In genomic region chr11:59102259-59102765, GRCh38 we compare ENCODE assay signal across 8 cellular contexts. TPM values are rescaled to one million over a fixed set of nuclear protein-coding genes. Genes with fewer than 3 reads are reported as not detected.
A peak's percentile ranks its signal among the peaks of the same experiment; 100 is the strongest.
DNase-seq lines count a peak whose midpoint lies in the region; ATAC-seq and TF ChIP-seq lines count a peak whose summit lies in the region.

No MANE protein-coding gene starts in this region.

- POLR2A ChIA-PET in CD8-positive, alpha-beta memory T cell (lab: Charles Lee), result no interaction called here
- POLR2A ChIA-PET in activated CD4-positive, alpha-beta T cell treated with anti-CD3 and anti-CD28 coated beads, Interleukin-2, amount 10 ng/mL, durations not matched to agents 7 days and 5 days (lab: Charles Lee), result no interaction called here

- WGBS in ectodermal cell, 2 experiments, result 36 to 45% methylated on average over 23 of the region's 23 CpGs

- H3K36me3 ChIP-seq in CD8-positive, alpha-beta memory T cell (ENCODE audit: insufficient read depth, low read length), result no peaks in the 10 kb centered on the region
- H3K36me3 ChIP-seq in HUES48 (ENCODE audit: control insufficient read depth, insufficient read depth, low read length) (no peaks in the 10 kb centered on the region), ectodermal cell (ENCODE audit: control insufficient read depth, insufficient read depth, low read length) (no peaks in the 10 kb centered on the region)

- peak in 4 of 5 donors; percentile 10 to 51 (median 22) for DNase-seq in CD8-positive, alpha-beta memory T cell
- DNase-seq in GM20000 (ENCODE audit: low spot score), result peak; percentile 77
- peak; percentile 69 for DNase-seq in activated CD4-positive, alpha-beta T cell treated with anti-CD3 and anti-CD28 coated beads, Interleukin-2, amount 10 ng/mL, durations not matched to agents 7 days and 5 days
- peak; percentile 20 to 43 for DNase-seq in mesothelial cell of epicardium (ENCODE audit: low spot score in 2 of 2, unreplicated experiment in 2 of 2)
- no peak for DNase-seq in NCI-H526 (lab: John Stamatoyannopoulos, UW)

- H3K9me3 Mint-ChIP-seq in CD8-positive, alpha-beta memory T cell, result no peaks in the 10 kb centered on the region
- peaks cover 7% of the 10 kb centered on the region for H3K9me3 Mint-ChIP-seq in activated CD4-positive, alpha-beta T cell treated with anti-CD3 and anti-CD28 coated beads, Interleukin-2, amount 10 ng/mL, durations not matched to agents 7 days and 5 days
- no peaks in the 10 kb centered on the region for H3K9me3 Mint-ChIP-seq in mesothelial cell of epicardium
- peaks cover 7% of the 10 kb centered on the region for H3K9me3 Mint-ChIP-seq in stimulated activated memory B cell treated with anti-CD40 and anti-IgM and Interleukin-4, amounts not matched to agents 10 μg/mL and 1 μg/mL and 100 μg/mL, for 72 hours

- no peaks in the 10 kb centered on the region for H3K9me3 ChIP-seq in CD8-positive, alpha-beta memory T cell (ENCODE audit: low read length)
- H3K9me3 ChIP-seq in HUES48 (ENCODE audit: control insufficient read depth, insufficient read depth, low read length) (no peaks in the 10 kb centered on the region), ectodermal cell (ENCODE audit: control insufficient read depth, low read length) (no peaks in the 10 kb centered on the region)

- H3K36me3 Mint-ChIP-seq in CD8-positive, alpha-beta memory T cell, result peaks cover 0 to 2% (median 0%) of the 10 kb centered on the region in 3 donors
- peaks cover 17% of the 10 kb centered on the region for H3K36me3 Mint-ChIP-seq in activated CD4-positive, alpha-beta T cell treated with anti-CD3 and anti-CD28 coated beads, Interleukin-2, amount 10 ng/mL, durations not matched to agents 7 days and 5 days (ENCODE audit: low read depth)
- no peaks in the 10 kb centered on the region for H3K36me3 Mint-ChIP-seq in mesothelial cell of epicardium
- peaks cover 35% of the 10 kb centered on the region for H3K36me3 Mint-ChIP-seq in stimulated activated memory B cell treated with anti-CD40 and anti-IgM and Interleukin-4, amounts not matched to agents 10 μg/mL and 1 μg/mL and 100 μg/mL, for 72 hours

- peak overlapping the region; percentile 62 to 87 (median 76) for H3K4me3 Mint-ChIP-seq in CD8-positive, alpha-beta memory T cell
- H3K4me3 Mint-ChIP-seq in activated CD4-positive, alpha-beta T cell treated with anti-CD3 and anti-CD28 coated beads, Interleukin-2, amount 10 ng/mL, durations not matched to agents 7 days and 5 days, result peak overlapping the region; percentile 67
- peak overlapping the region; percentile 43 for H3K4me3 Mint-ChIP-seq in mesothelial cell of epicardium
- peak overlapping the region; percentile 90 for H3K4me3 Mint-ChIP-seq in stimulated activated memory B cell treated with anti-CD40 and anti-IgM and Interleukin-4, amounts not matched to agents 10 μg/mL and 1 μg/mL and 100 μg/mL, for 72 hours

- 0 out of 2 replicates have a peak overlapping the region, but pooled peaks have one; percentile 17 for H3K9ac ChIP-seq in HUES48 (ENCODE audit: low read depth, low read length)

- H3K4me1 Mint-ChIP-seq in CD8-positive, alpha-beta memory T cell, result peaks cover 24 to 31% (median 30%) of the 10 kb centered on the region in 3 donors
- peaks cover 44% of the 10 kb centered on the region for H3K4me1 Mint-ChIP-seq in activated CD4-positive, alpha-beta T cell treated with anti-CD3 and anti-CD28 coated beads, Interleukin-2, amount 10 ng/mL, durations not matched to agents 7 days and 5 days
- peaks cover 11% of the 10 kb centered on the region for H3K4me1 Mint-ChIP-seq in mesothelial cell of epicardium
- peaks cover 83% of the 10 kb centered on the region for H3K4me1 Mint-ChIP-seq in stimulated activated memory B cell treated with anti-CD40 and anti-IgM and Interleukin-4, amounts not matched to agents 10 μg/mL and 1 μg/mL and 100 μg/mL, for 72 hours

- H3K27me3 Mint-ChIP-seq in CD8-positive, alpha-beta memory T cell, result peaks cover 29 to 51% of the 10 kb centered on the region in 2 donors
- H3K27me3 Mint-ChIP-seq in activated CD4-positive, alpha-beta T cell treated with anti-CD3 and anti-CD28 coated beads, Interleukin-2, amount 10 ng/mL, durations not matched to agents 7 days and 5 days, result peaks cover 22% of the 10 kb centered on the region
- H3K27me3 Mint-ChIP-seq in mesothelial cell of epicardium (ENCODE audit: low read depth), result peaks cover 84% of the 10 kb centered on the region
- no peaks in the 10 kb centered on the region for H3K27me3 Mint-ChIP-seq in stimulated activated memory B cell treated with anti-CD40 and anti-IgM and Interleukin-4, amounts not matched to agents 10 μg/mL and 1 μg/mL and 100 μg/mL, for 72 hours

- H3K4me3 ChIP-seq in CD8-positive, alpha-beta memory T cell (ENCODE audit: low read length), result peak overlapping the region; percentile 61
- H3K4me3 ChIP-seq in HUES48 (ENCODE audit: low read depth, low read length), result peak overlapping the region; percentile 64
- peak overlapping the region; percentile 16 for H3K4me3 ChIP-seq in ectodermal cell (ENCODE audit: insufficient read depth, low read depth, low read length)

- no peaks in the 10 kb centered on the region for H3K27me3 ChIP-seq in CD8-positive, alpha-beta memory T cell (ENCODE audit: insufficient read depth, low read length, poor library complexity, severe bottlenecking)
- H3K27me3 ChIP-seq in HUES48 (ENCODE audit: control insufficient read depth, insufficient read depth, low read length) (peaks cover 38% of the 10 kb centered on the region), ectodermal cell (ENCODE audit: control insufficient read depth, insufficient read depth, low read length, poor library complexity, severe bottlenecking) (peaks cover 3% of the 10 kb centered on the region)

- H3K4me1 ChIP-seq in CD8-positive, alpha-beta memory T cell (ENCODE audit: insufficient read depth, low read length), result peaks cover 14% of the 10 kb centered on the region
- H3K4me1 ChIP-seq in HUES48 (ENCODE audit: control insufficient read depth, insufficient read depth, low read length) (peaks cover 9% of the 10 kb centered on the region), ectodermal cell (ENCODE audit: control insufficient read depth, insufficient read depth, low read length) (no peaks in the 10 kb centered on the region)

- H3K27ac ChIP-seq in CD8-positive, alpha-beta memory T cell (ENCODE audit: low read depth, low read length), result no peak overlapping the region
- H3K27ac ChIP-seq in HUES48 (ENCODE audit: low read depth, low read length) (no peak overlapping the region), ectodermal cell (ENCODE audit: insufficient read depth, low read depth, low read length, poor library complexity, severe bottlenecking) (no peak overlapping the region)

- peak overlapping the region in 1 of 8 donors; percentile 24 for H3K27ac Mint-ChIP-seq in CD8-positive, alpha-beta memory T cell
- peak overlapping the region; percentile 61 for H3K27ac Mint-ChIP-seq in activated CD4-positive, alpha-beta T cell treated with anti-CD3 and anti-CD28 coated beads, Interleukin-2, amount 10 ng/mL, durations not matched to agents 7 days and 5 days
- H3K27ac Mint-ChIP-seq in mesothelial cell of epicardium, result no peak overlapping the region
- H3K27ac Mint-ChIP-seq in stimulated activated memory B cell treated with anti-CD40 and anti-IgM and Interleukin-4, amounts not matched to agents 10 μg/mL and 1 μg/mL and 100 μg/mL, for 72 hours, result peak overlapping the region; percentile 73

- CTCF ChIA-PET in CD8-positive, alpha-beta memory T cell (lab: Charles Lee), result interaction anchor here (2.2 kb wide), 1 partner anchor 69 kb away, joined by 4 read pairs; the partner anchor contains the start of gene DTX4
- CTCF ChIA-PET in activated CD4-positive, alpha-beta T cell treated with anti-CD3 and anti-CD28 coated beads, Interleukin-2, amount 10 ng/mL, durations not matched to agents 7 days and 5 days (lab: Charles Lee), result interaction anchor here (1.0 to 1.4 kb wide), 2 partner anchors 8 to 69 kb away, joined by 3 to 6 read pairs; partner anchors contain the start of gene DTX4

- peak; percentile 55 for TF ChIP-seq CTCF in GM20000 (IDR thresholded peaks at IDR 0.05; ENCODE audit: extremely low read depth, missing control alignments)
- no peak for TF ChIP-seq CTCF in mesothelial cell of epicardium (IDR thresholded peaks at IDR 0.05; ENCODE audit: unreplicated experiment)

- peak; percentile 96 for ATAC-seq in stimulated activated memory B cell treated with anti-CD40 and anti-IgM and Interleukin-4, amounts not matched to agents 10 μg/mL and 1 μg/mL and 100 μg/mL, for 72 hours

RNA-seq across cellular contexts. Expression of gene FAM111B, which starts 4.7 kb away (rescaled TPM):
- 10 to 100 TPM; 40.9 to 46.5 TPM for total RNA-seq in CD8-positive, alpha-beta memory T cell
- 0.12 TPM for polyA plus RNA-seq in CD8-positive, alpha-beta memory T cell
- total RNA-seq in activated CD4-positive, alpha-beta T cell treated with anti-CD3 and anti-CD28 coated beads, Interleukin-2, amount 10 ng/mL, durations not matched to agents 7 days and 5 days, result 100 to 1,000 TPM in 1 of 2 experiments, 10 to 100 TPM in 1; 95.8 to 106 TPM
- 20.2 TPM for polyA plus RNA-seq in ectodermal cell (2013, experiment 1 of 4)
- polyA plus RNA-seq in ectodermal cell (2013, experiment 2 of 4), result 21.7 TPM
- polyA plus RNA-seq in ectodermal cell (2013, experiment 3 of 4), result 14.7 TPM
- polyA plus RNA-seq in ectodermal cell (2013, experiment 4 of 4), result 12.7 TPM
- 6.2 to 6.9 TPM (median 6.8 TPM) in 3 replicates for total RNA-seq in mesothelial cell of epicardium

RNA-seq across cellular contexts. Expression of gene GLYATL1B, which starts 16.2 kb away (rescaled TPM):
- total RNA-seq in CD8-positive, alpha-beta memory T cell, result not detected
- polyA plus RNA-seq in CD8-positive, alpha-beta memory T cell, result not detected
- not detected for total RNA-seq in activated CD4-positive, alpha-beta T cell treated with anti-CD3 and anti-CD28 coated beads, Interleukin-2, amount 10 ng/mL, durations not matched to agents 7 days and 5 days
- polyA plus RNA-seq in ectodermal cell (2013, experiment 1 of 4), result not detected
- polyA plus RNA-seq in ectodermal cell (2013, experiment 2 of 4), result not detected
- not detected for polyA plus RNA-seq in ectodermal cell (2013, experiment 3 of 4)
- polyA plus RNA-seq in ectodermal cell (2013, experiment 4 of 4), result not detected
- total RNA-seq in mesothelial cell of epicardium, result not detected in 3 replicates

RNA-seq across cellular contexts. Expression of gene FAM111A, which starts 40.3 kb away (rescaled TPM):
- total RNA-seq in CD8-positive, alpha-beta memory T cell, result 10 to 100 TPM; 71.1 to 73.5 TPM
- polyA plus RNA-seq in CD8-positive, alpha-beta memory T cell, result 31.7 TPM
- total RNA-seq in activated CD4-positive, alpha-beta T cell treated with anti-CD3 and anti-CD28 coated beads, Interleukin-2, amount 10 ng/mL, durations not matched to agents 7 days and 5 days, result 100 to 1,000 TPM; 208 to 258 TPM
- 21.3 TPM for polyA plus RNA-seq in ectodermal cell (2013, experiment 1 of 4)
- polyA plus RNA-seq in ectodermal cell (2013, experiment 2 of 4), result 19.5 TPM
- polyA plus RNA-seq in ectodermal cell (2013, experiment 3 of 4), result 15.6 TPM
- polyA plus RNA-seq in ectodermal cell (2013, experiment 4 of 4), result 16.6 TPM
- 40.5 to 41.7 TPM (median 40.8 TPM) in 3 replicates for total RNA-seq in mesothelial cell of epicardium

Comparison
In these comparisons a context has a peak if more than half of its experiments do, and no peak if none do; other contexts are left out.
1. DNase-seq: peak in CD8-positive, alpha-beta memory T cell (4 of 5), GM20000 (single experiment), activated CD4-positive, alpha-beta T cell treated with anti-CD3 and anti-CD28 coated beads, Interleukin-2, amount 10 ng/mL, durations not matched to agents 7 days and 5 days (single experiment) and mesothelial cell of epicardium (2 of 2); none in NCI-H526 (0 of 2).
2. Peak in every context shown above with its lines, with median percentiles within 50 percentile points of each other: H3K4me3 ChIP-seq and H3K4me3 Mint-ChIP-seq.